In genomic region chr1:160094291-160094625, GRCh38 we compare ENCODE assay signal across 21 cellular contexts. TPM values are rescaled to one million over a fixed set of nuclear protein-coding genes. Genes with fewer than 3 reads are reported as not detected.
DNase-seq lines count a peak whose midpoint lies in the region; ATAC-seq and TF ChIP-seq lines count a peak whose summit lies in the region.
"Had no signal": no experiment of that assay in that cellular context is flagged by ENCODE, and none has a peak within 500 bp of the region (broad histone marks: within the 10 kb centered on the region; RNA-seq: fewer than 3 reads in every experiment).

No MANE protein-coding gene starts in this region.

- TF ChIP-seq CTCF in dorsolateral prefrontal cortex (IDR thresholded peaks at IDR 0.05 in 54 of 56, conservative IDR thresholded peaks at IDR 0.05 in 2 of 56; ENCODE audit: low read depth in 1 of 56, partially characterized antibody in 56 of 56): no peak
- TF ChIP-seq CTCF in transverse colon (IDR thresholded peaks at IDR 0.05): no peak
- TF ChIP-seq CTCF in RWPE1 (conservative IDR thresholded peaks at IDR 0.05; ENCODE audit: low read depth): no peak

- H3K9me3 Mint-ChIP-seq in activated naive CD4-positive, alpha-beta T cell treated with anti-CD3 and anti-CD28 coated beads, Interleukin-2, amount 10 ng/mL, durations not matched to agents 7 days and 5 days: no peaks in the 10 kb centered on the region
- H3K9me3 Mint-ChIP-seq: CD4-positive, alpha-beta T cell had no signal

- TF ChIP-seq POLR2A in transverse colon (IDR thresholded peaks at IDR 0.05): no peak

- TF ChIP-seq EP300 in transverse colon (IDR thresholded peaks at IDR 0.05; ENCODE audit: low read depth): no peak

- H3K27ac Mint-ChIP-seq in activated naive CD4-positive, alpha-beta T cell treated with anti-CD3 and anti-CD28 coated beads, Interleukin-2, amount 10 ng/mL, durations not matched to agents 7 days and 5 days: peak overlapping the region; percentile 33
- H3K27ac Mint-ChIP-seq: CD4-positive, alpha-beta T cell had no signal

- intact Hi-C loops in dorsolateral prefrontal cortex (cut with DNase I): no loop called here
- intact Hi-C loops in transverse colon (cut with DNase I; ENCODE audit: low total_unique reads): no loop called here

- DNase-seq in activated naive CD4-positive, alpha-beta T cell treated with anti-CD3 and anti-CD28 coated beads, Interleukin-2, amount 10 ng/mL, durations not matched to agents 7 days and 5 days: no peak
- DNase-seq in activated naive CD4-positive, alpha-beta T cell treated with anti-CD3 and anti-CD28 coated beads, Interleukin-2, amount 50 U/mL, for 16 hours: no peak
- no peak for DNase-seq in dorsolateral prefrontal cortex
- no peak for DNase-seq in transverse colon
- no peak for DNase-seq in NCI-H524 treated with DMSO at 0.1 percent for 48 hours (lab: John Stamatoyannopoulos, UW)
- no peak for DNase-seq in RWPE1 (ENCODE audit: low spot score)
- DNase-seq: 8988T; CD4-positive, alpha-beta T cell; DMS153; GF-D8; GM23248; HCEC 1CT; NCI-H1417; NCI-H187; NCI-H226; NCI-H524; PC-9; SJCRH30 had no signal

- no peaks in the 10 kb centered on the region for H3K27me3 Mint-ChIP-seq in activated naive CD4-positive, alpha-beta T cell treated with anti-CD3 and anti-CD28 coated beads, Interleukin-2, amount 10 ng/mL, durations not matched to agents 7 days and 5 days
- H3K27me3 Mint-ChIP-seq: CD4-positive, alpha-beta T cell had no signal

- no peak for ATAC-seq in HG03342 (IDR thresholded peaks at IDR 0.05; ENCODE audit: unreplicated experiment)

- no peaks in the 10 kb centered on the region for H3K9me3 ChIP-seq in mucosa of rectum (ENCODE audit: control insufficient read depth in 2 of 2, low read length in 2 of 2)
- no peaks in the 10 kb centered on the region for H3K9me3 ChIP-seq in transverse colon
- H3K9me3 ChIP-seq: SJCRH30 had no signal

- H3K4me3 ChIP-seq in dorsolateral prefrontal cortex: peak overlapping the region in 2 of 59 donors; percentile 15 to 93
- H3K4me3 ChIP-seq in mucosa of rectum (ENCODE audit: low read length in 2 of 2): no peak overlapping the region
- H3K4me3 ChIP-seq in transverse colon: no peak overlapping the region
- H3K4me3 ChIP-seq: GM23248, PC-9, SJCRH30 had no signal

- POLR2A ChIA-PET in RWPE1 (lab: Yijun Ruan, JAX; ENCODE audit: low non-redundant PET): no interaction called here

- no peak overlapping the region for H3K4me3 Mint-ChIP-seq in activated naive CD4-positive, alpha-beta T cell treated with anti-CD3 and anti-CD28 coated beads, Interleukin-2, amount 10 ng/mL, durations not matched to agents 7 days and 5 days
- H3K4me3 Mint-ChIP-seq: CD4-positive, alpha-beta T cell had no signal

- no peaks in the 10 kb centered on the region for H3K27me3 ChIP-seq in dorsolateral prefrontal cortex
- H3K27me3 ChIP-seq in mucosa of rectum (ENCODE audit: control insufficient read depth in 2 of 2, insufficient read depth in 2 of 2, low read length in 2 of 2): no peaks in the 10 kb centered on the region
- no peaks in the 10 kb centered on the region for H3K27me3 ChIP-seq in transverse colon
- H3K27me3 ChIP-seq: SJCRH30 had no signal

- H3K4me1 ChIP-seq in mucosa of rectum (ENCODE audit: control insufficient read depth in 2 of 2, insufficient read depth in 2 of 2, low read length in 2 of 2) (peaks cover 43 to 54% of the 10 kb centered on the region in 2 donors), transverse colon (peaks cover 29 to 49% (median 39%) of the 10 kb centered on the region in 4 donors)
- H3K4me1 ChIP-seq: SJCRH30 had no signal

- in situ Hi-C loops in transverse colon (cut with MboI; ENCODE audit: low pct_ligation_motif_present in 1 of 4, low pct_unique_long_range_greater_than_20kb in 1 of 4, low sequenced_read_pairs in 3 of 4): no loop called here

- CTCF ChIA-PET in activated naive CD4-positive, alpha-beta T cell treated with anti-CD3 and anti-CD28 coated beads, Interleukin-2, amount 10 ng/mL, durations not matched to agents 7 days and 5 days (lab: Charles Lee): interaction anchor here (0.9 to 1.5 kb wide), 2 partner anchors 9 to 48 kb away, joined by 5 read pairs; no protein-coding TSS in a partner anchor
- CTCF ChIA-PET in RWPE1 (lab: Yijun Ruan, JAX): no interaction called here

- peaks cover 15 to 30% of the 10 kb centered on the region in 2 donors for H3K36me3 ChIP-seq in mucosa of rectum (ENCODE audit: control insufficient read depth in 2 of 2, insufficient read depth in 2 of 2, low read length in 2 of 2)
- H3K36me3 ChIP-seq in transverse colon: peaks cover 0 to 4% (median 0%) of the 10 kb centered on the region in 4 donors
- H3K36me3 ChIP-seq: SJCRH30 had no signal

- no peak overlapping the region for H3K9ac ChIP-seq in mucosa of rectum (ENCODE audit: low read depth in 1 of 2, low read length in 2 of 2)
- H3K9ac ChIP-seq: GM23248 had no signal

- peaks cover 27% of the 10 kb centered on the region for H3K36me3 Mint-ChIP-seq in activated naive CD4-positive, alpha-beta T cell treated with anti-CD3 and anti-CD28 coated beads, Interleukin-2, amount 10 ng/mL, durations not matched to agents 7 days and 5 days

- peaks cover 33% of the 10 kb centered on the region for H3K4me1 Mint-ChIP-seq in activated naive CD4-positive, alpha-beta T cell treated with anti-CD3 and anti-CD28 coated beads, Interleukin-2, amount 10 ng/mL, durations not matched to agents 7 days and 5 days

- 68% methylated on average over 4 of the region's 4 CpGs; no CpG with 5 or more reads in 1 of the 2 donors for WGBS in transverse colon (ENCODE audit: low coverage in 1 of 2), 2 donors

- H3K27ac ChIP-seq in dorsolateral prefrontal cortex (peak overlapping the region; percentile 40 to 100 (median 98)), mucosa of rectum (ENCODE audit: low read depth in 2 of 2, low read length in 2 of 2) (peak overlapping the region; percentile 59 to 67), transverse colon (peak overlapping the region; percentile 14 to 77 (median 66)), RWPE1 (no peak overlapping the region)
- H3K27ac ChIP-seq: GM23248, PC-9, SJCRH30 had no signal

RNA-seq across cellular contexts. Expression of gene IGSF8, which starts 4.2 kb away (rescaled TPM):
- total RNA-seq in dorsolateral prefrontal cortex: 100 to 1,000 TPM; 106 to 269 (median 187) TPM
- 10 to 100 TPM; 35.9 to 89.0 (median 49.5) TPM for total RNA-seq in transverse colon

RNA-seq across cellular contexts. Expression of gene KCNJ9, which starts 12.9 kb away (rescaled TPM):
- total RNA-seq in dorsolateral prefrontal cortex (100 to 1,000 TPM in 76 of 120 experiments, 10 to 100 TPM in 44; 68.4 to 189 (median 105) TPM), transverse colon (under 1 TPM in 1 of 4 donors, not detected in 3; 0.27 TPM)
- total RNA-seq: CD4-positive, alpha-beta T cell; Daoy; GM23248; PC-9; SJCRH30 had no signal

RNA-seq across cellular contexts. Expression of gene ATP1A2, which starts 21.3 kb away (rescaled TPM):
- total RNA-seq in dorsolateral prefrontal cortex (1,000 to 10,000 TPM in 6 of 120 experiments, 100 to 1,000 TPM in 114; 289 to 1,943 (median 637) TPM), transverse colon (10 to 100 TPM; 11.4 to 40.8 (median 23.1) TPM)
- total RNA-seq: CD4-positive, alpha-beta T cell; Daoy had no signal

RNA-seq across cellular contexts. Expression of gene KCNJ10, which starts 24.3 kb away (rescaled TPM):
- total RNA-seq in dorsolateral prefrontal cortex (100 to 1,000 TPM in 99 of 120 experiments, 10 to 100 TPM in 21; 53.1 to 378 (median 135) TPM), transverse colon (not detected)
- total RNA-seq: CD4-positive, alpha-beta T cell; GM23248; PC-9 had no signal

RNA-seq across cellular contexts. Expression of gene ATP1A4, which starts 57.1 kb away (rescaled TPM):
- total RNA-seq in dorsolateral prefrontal cortex (1 to 10 TPM in 93 of 120 experiments, under 1 TPM in 27; 0.29 to 8.7 (median 1.7) TPM), transverse colon (under 1 TPM in 1 of 4 donors, not detected in 3; 0.20 TPM)
- total RNA-seq: Daoy, GM23248, PC-9, SJCRH30 had no signal

Comparison
In these comparisons a context has a peak if more than half of its experiments do, and no peak if none do; other contexts are left out.
1. RNA of gene KCNJ9, which starts 12.9 kb away (total RNA-seq): 68.4 to 189 TPM in dorsolateral prefrontal cortex; 0.27 TPM in transverse colon; every median in the first group is over 10 times any median in the second.
2. RNA of gene ATP1A2, which starts 21.3 kb away (total RNA-seq): 289 to 1,943 TPM in dorsolateral prefrontal cortex; 11.4 to 40.8 TPM in transverse colon; every median in the first group is over 4 times any median in the second.